9 cellular contexts compared by ENCODE assay signal in genomic region chr16:30395992-30396560, GRCh38. TPM values are rescaled to one million over a fixed set of nuclear protein-coding genes. Genes with fewer than 3 reads are reported as not detected.
DNase-seq lines count a peak whose midpoint lies in the region; ATAC-seq, FAIRE-seq and TF ChIP-seq lines count a peak whose summit lies in the region.
"Had no signal": no experiment of that assay in that cellular context is flagged by ENCODE, and none has a peak within 500 bp of the region (broad histone marks: within the 10 kb centered on the region; RNA-seq: fewer than 3 reads in every experiment).

No MANE protein-coding gene starts in this region.

- H3K36me3 ChIP-seq in DND-41 (ENCODE audit: insufficient read depth, low read length) (peaks cover 25% of the 10 kb centered on the region), Karpas-422 (ENCODE audit: insufficient read depth, low read length) (peaks cover 6% of the 10 kb centered on the region), breast epithelium (no peaks in the 10 kb centered on the region), muscle layer of colon (ENCODE audit: insufficient read depth, low read length) (peaks cover 20% of the 10 kb centered on the region)

- H3K9me2 ChIP-seq in Karpas-422 (replicated peaks; ENCODE audit: insufficient read depth, low read length): no peaks in the 10 kb centered on the region

- no peaks in the 10 kb centered on the region for H3K9me3 ChIP-seq in DND-41 (ENCODE audit: insufficient read depth, low read length, severe bottlenecking)
- no peaks in the 10 kb centered on the region for H3K9me3 ChIP-seq in Karpas-422 (ENCODE audit: low read length)
- no peaks in the 10 kb centered on the region for H3K9me3 ChIP-seq in breast epithelium
- no peaks in the 10 kb centered on the region for H3K9me3 ChIP-seq in muscle layer of colon (ENCODE audit: low read length)

- H3K4me3 ChIP-seq in DND-41 (ENCODE audit: low read depth in 1 of 2, low read length in 2 of 2): peak overlapping the region; percentile 68 to 90; a peak in 3 of 4 replicates
- peak overlapping the region; percentile 79 for H3K4me3 ChIP-seq in Karpas-422 (ENCODE audit: low read length)
- peak overlapping the region; percentile 72 to 93 (median 72) for H3K4me3 ChIP-seq in breast epithelium
- H3K4me3 ChIP-seq in muscle layer of colon (ENCODE audit: low read depth in 1 of 2, low read length in 2 of 2): peak overlapping the region; percentile 76 to 99

- no peak for FAIRE-seq in GM12892 (lab: Jason Lieb, UNC)

- peaks cover 40% of the 10 kb centered on the region for H3K79me2 ChIP-seq in DND-41 (ENCODE audit: insufficient read depth, low read length)
- H3K79me2 ChIP-seq in Karpas-422 (ENCODE audit: low read length): peaks cover 18% of the 10 kb centered on the region

- peaks cover 63% of the 10 kb centered on the region for H3K4me1 ChIP-seq in DND-41 (ENCODE audit: insufficient read depth, low read length)
- peaks cover 32% of the 10 kb centered on the region for H3K4me1 ChIP-seq in Karpas-422 (ENCODE audit: low read length)
- peaks cover 0 to 9% of the 10 kb centered on the region in 2 donors for H3K4me1 ChIP-seq in breast epithelium
- H3K4me1 ChIP-seq in muscle layer of colon (ENCODE audit: insufficient read depth, low read length): peaks cover 41% of the 10 kb centered on the region

- no peak for DNase-seq in DND-41
- DNase-seq in Karpas-422: no peak
- no peak for DNase-seq in breast epithelium (ENCODE audit: low spot score in 2 of 2)
- no peak for DNase-seq in GM12892 (ENCODE audit: insufficient read length)
- no peak for DNase-seq in NK-92 (lab: John Stamatoyannopoulos, UW; ENCODE audit: unreplicated experiment)

- H3K9ac ChIP-seq in DND-41 (ENCODE audit: low read depth, low read length): peak overlapping the region; percentile 96
- peak overlapping the region; percentile 98 for H3K9ac ChIP-seq in Karpas-422 (ENCODE audit: low read length)
- peak overlapping the region; percentile 23 for H3K9ac ChIP-seq in muscle layer of colon (ENCODE audit: low read length)

- 0 out of 3 replicates have a peak, but pooled peaks have one; percentile 2 for ATAC-seq in DND-41 (ENCODE audit: insufficient read depth, low read depth)
- ATAC-seq in GM18868 (IDR thresholded peaks at IDR 0.05; ENCODE audit: unreplicated experiment): no peak
- ATAC-seq in GM21381 (IDR thresholded peaks at IDR 0.05; ENCODE audit: unreplicated experiment): no peak

- H3K4me2 ChIP-seq in DND-41 (ENCODE audit: insufficient read depth, low read length) (peak overlapping the region; percentile 88), Karpas-422 (ENCODE audit: low read depth, low read length, poor library complexity, severe bottlenecking) (peak overlapping the region; percentile 92)

- peak overlapping the region; percentile 88 for H3K27ac ChIP-seq in DND-41 (ENCODE audit: low read length)
- peak overlapping the region; percentile 58 for H3K27ac ChIP-seq in Karpas-422 (ENCODE audit: low read length)
- H3K27ac ChIP-seq in breast epithelium: peak overlapping the region; percentile 76 to 77
- peak overlapping the region; percentile 95 for H3K27ac ChIP-seq in muscle layer of colon (ENCODE audit: low read depth, low read length)

- peak overlapping the region; percentile 81 for H2AFZ ChIP-seq in DND-41 (ENCODE audit: low read depth, low read length)
- no peak overlapping the region for H2AFZ ChIP-seq in Karpas-422 (ENCODE audit: low read length)

- no peaks in the 10 kb centered on the region for H3K27me3 ChIP-seq in DND-41 (ENCODE audit: insufficient read depth, low read length, poor library complexity)
- no peaks in the 10 kb centered on the region for H3K27me3 ChIP-seq in Karpas-422 (ENCODE audit: low read length)
- no peaks in the 10 kb centered on the region for H3K27me3 ChIP-seq in breast epithelium
- no peaks in the 10 kb centered on the region for H3K27me3 ChIP-seq in muscle layer of colon (ENCODE audit: control insufficient read depth in 1 of 2, insufficient read depth in 2 of 2, low read length in 2 of 2)

- H4K20me1 ChIP-seq in DND-41 (ENCODE audit: insufficient read depth, low read length) (peaks cover 14% of the 10 kb centered on the region), Karpas-422 (ENCODE audit: insufficient read depth, low read depth, low read length) (peaks cover 4% of the 10 kb centered on the region; the same call in 1 of the 2 replicates)

- intact Hi-C loops in breast epithelium (cut with DNase I; ENCODE audit: low total_unique reads): no loop called here

- TF ChIP-seq CTCF in DND-41 (IDR thresholded peaks at IDR 0.05; ENCODE audit: borderline replicate concordance, extremely low read depth, low read length, poor library complexity, severe bottlenecking) (no peak), breast epithelium (IDR thresholded peaks at IDR 0.05) (no peak)

- TF ChIP-seq POLR2A in breast epithelium (IDR thresholded peaks at IDR 0.05) (no peak), GM12892 (IDR thresholded peaks at IDR 0.05; ENCODE audit: low read depth, low read length) (no peak)

RNA-seq across cellular contexts. Expression of gene ZNF48, which starts 0.9 kb away (rescaled TPM):
- total RNA-seq in Karpas-422 (2014; rRNA removed; shearing (Covaris generic); ENCODE audit: low replicate concordance): 18.2 and 20.5 TPM in 2 replicates
- 1 to 10 TPM; 4.8 to 9.5 (median 6.2) TPM for total RNA-seq in breast epithelium
- polyA plus RNA-seq in GM12892 (2012; ENCODE audit: missing spikeins): 3.1 TPM

RNA-seq across cellular contexts. Expression of gene ZNF771, which starts 11.3 kb away (rescaled TPM):
- total RNA-seq in Karpas-422 (2014; rRNA removed; shearing (Covaris generic); ENCODE audit: low replicate concordance): 13.1 and 20.0 TPM in 2 replicates
- 10 to 100 TPM; 21.1 to 29.2 (median 22.2) TPM for total RNA-seq in breast epithelium
- 1.3 TPM for polyA plus RNA-seq in GM12892 (2012; ENCODE audit: missing spikeins)

RNA-seq across cellular contexts. Expression of gene SEPTIN1, which starts 13.7 kb away (rescaled TPM):
- total RNA-seq in Karpas-422 (2014; rRNA removed; shearing (Covaris generic); ENCODE audit: low replicate concordance): 64.1 and 117 TPM in 2 replicates
- 1 to 10 TPM; 1.3 to 4.6 (median 2.7) TPM for total RNA-seq in breast epithelium
- polyA plus RNA-seq in GM12892 (2012; ENCODE audit: missing spikeins): 70.7 TPM

RNA-seq across cellular contexts. Expression of gene MYL11, which starts 21.5 kb away (rescaled TPM):
- total RNA-seq in Karpas-422 (2014; rRNA removed; shearing (Covaris generic); ENCODE audit: low replicate concordance): not detected in 2 replicates
- not detected for total RNA-seq in breast epithelium
- not detected for polyA plus RNA-seq in GM12892 (2012; ENCODE audit: missing spikeins)
- total RNA-seq: T-helper 1 cell treated with Interleukin-12 subunit alpha and Interleukin-12 subunit beta and Interleukin-4 antibody, amounts not matched to agents 30 ng/mL and 1 ng/mL, for 36 hours had no signal

RNA-seq across cellular contexts. Expression of gene TBC1D10B, which starts 25.8 kb away (rescaled TPM):
- total RNA-seq in Karpas-422 (2014; rRNA removed; shearing (Covaris generic); ENCODE audit: low replicate concordance): 31.2 and 45.5 TPM in 2 replicates
- 10 to 100 TPM; 19.0 to 22.2 (median 21.0) TPM for total RNA-seq in breast epithelium
- 12.4 TPM for polyA plus RNA-seq in GM12892 (2012; ENCODE audit: missing spikeins)

Comparison
In these comparisons a context has a peak if more than half of its experiments do, and no peak if none do; other contexts are left out.
1. H3K9ac ChIP-seq: peak in every context shown above with its lines; median percentile 98 in Karpas-422; 96 in DND-41; 23 in muscle layer of colon.
2. RNA of gene SEPTIN1, which starts 13.7 kb away (total RNA-seq): 64.1 to 117 TPM in Karpas-422; 1.3 to 4.6 TPM in breast epithelium; every median in the first group is over 10 times any median in the second.
3. Peak in every context shown above with its lines, with median percentiles within 50 percentile points of each other: H3K27ac ChIP-seq and H3K4me3 ChIP-seq.